Comparison of ENCODE assay signal across 9 cellular contexts in the genomic region with DNA sequence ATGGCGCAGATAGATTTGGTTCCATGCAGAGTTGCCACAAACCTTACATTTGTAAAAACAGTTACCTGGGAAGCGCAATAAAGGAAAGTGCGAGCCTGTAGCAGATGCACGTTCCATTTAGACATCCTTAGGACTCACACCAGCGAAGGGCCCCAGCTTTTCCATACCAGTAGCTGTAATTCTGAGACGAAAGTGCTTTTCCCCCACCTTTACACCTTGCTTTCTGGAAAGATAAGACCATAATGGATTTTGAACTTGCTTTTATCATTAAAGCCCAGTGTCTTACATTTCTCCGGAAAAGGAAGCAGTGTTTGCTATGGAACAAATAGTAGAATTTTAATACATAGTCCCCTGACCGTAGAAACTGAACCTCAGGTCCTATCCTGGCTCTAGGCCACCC. TPM values are rescaled to one million over a fixed set of nuclear protein-coding genes. Genes with fewer than 3 reads are reported as not detected.
A peak's percentile ranks its signal among the peaks of the same experiment; 100 is the strongest.
DNase-seq lines count a peak whose midpoint lies in the region; ATAC-seq and TF ChIP-seq lines count a peak whose summit lies in the region.
"Had no signal": no experiment of that assay in that cellular context is flagged by ENCODE, and none has a peak within 500 bp of the region (broad histone marks: within the 10 kb centered on the region; RNA-seq: fewer than 3 reads in every experiment).

No MANE protein-coding gene starts in this region.

- H3K9ac ChIP-seq in skeletal muscle satellite cell (ENCODE audit: low read depth, low read length), result peak overlapping the region; percentile 81

- peaks cover 3% of the 10 kb centered on the region; the same call in 1 of the 2 replicates for H3K36me3 ChIP-seq in RWPE2 (ENCODE audit: low read depth)
- H3K36me3 ChIP-seq in hepatocyte (replicated peaks; ENCODE audit: insufficient read depth, low read depth), result no peaks in the 10 kb centered on the region
- H3K36me3 ChIP-seq in skeletal muscle satellite cell (ENCODE audit: insufficient read depth, low read length), result no peaks in the 10 kb centered on the region

- H3K9me2 ChIP-seq in hepatocyte (replicated peaks; ENCODE audit: insufficient read depth), result no peaks in the 10 kb centered on the region

- H3K27ac ChIP-seq in RWPE2 (ENCODE audit: poor library complexity, severe bottlenecking), result no peak overlapping the region
- H3K27ac ChIP-seq in hepatocyte, result no peak overlapping the region
- no peak overlapping the region for H3K27ac ChIP-seq in caudate nucleus (ENCODE audit: low read depth, low read length)

- H3K79me2 ChIP-seq in hepatocyte, result peaks cover 22% of the 10 kb centered on the region

- no peak for TF ChIP-seq CTCF in RWPE2 (IDR thresholded peaks at IDR 0.05; ENCODE audit: poor library complexity, severe bottlenecking)
- TF ChIP-seq CTCF in hepatocyte (IDR thresholded peaks at IDR 0.05; ENCODE audit: poor library complexity), result no peak

- no peak for DNase-seq in RWPE2 (ENCODE audit: low spot score)
- no peak for DNase-seq in hepatocyte (ENCODE audit: low spot score)
- no peak for DNase-seq in inferior parietal cortex (ENCODE audit: extremely low spot score)
- DNase-seq in MV-4-11 (lab: John Stamatoyannopoulos, UW), result no peak
- DNase-seq in caudate nucleus (lab: John Stamatoyannopoulos, UW), result no peak
- no peak for DNase-seq in NCI-H2227 treated with DMSO at 0.1 percent for 48 hours (lab: John Stamatoyannopoulos, UW)
- DNase-seq: GDM1 had no signal

- H2AFZ ChIP-seq in hepatocyte, result peak overlapping the region; percentile 55

- WGBS in hepatocyte (ENCODE audit: low lambda C conversion rate, missing lambda C conversion rate), result 63% methylated on average over 8 of the region's 8 CpGs

- ATAC-seq in GM19438 (IDR thresholded peaks at IDR 0.05; ENCODE audit: low read depth, unreplicated experiment) (peak; percentile 6), RWPE2 (ENCODE audit: low read depth) (no peak)

- H3K4me2 ChIP-seq in hepatocyte, result peak overlapping the region; percentile 77
- H3K4me2 ChIP-seq in skeletal muscle satellite cell (ENCODE audit: low read length), result peak overlapping the region; percentile 82

- H3K9me3 ChIP-seq in RWPE2 (ENCODE audit: severe bottlenecking), result no peaks in the 10 kb centered on the region
- H3K9me3 ChIP-seq in hepatocyte (ENCODE audit: low read depth), result no peaks in the 10 kb centered on the region
- H3K9me3 ChIP-seq in skeletal muscle satellite cell (replicated peaks; ENCODE audit: low read length), result no peaks in the 10 kb centered on the region

- H3K4me1 ChIP-seq in RWPE2 (ENCODE audit: insufficient read depth, poor library complexity, severe bottlenecking) (peaks cover 11% of the 10 kb centered on the region), hepatocyte (ENCODE audit: insufficient read depth) (no peaks in the 10 kb centered on the region), skeletal muscle satellite cell (ENCODE audit: control insufficient read depth, insufficient read depth, low read length) (peaks cover 13% of the 10 kb centered on the region)

- no peaks in the 10 kb centered on the region for H4K20me1 ChIP-seq in hepatocyte (ENCODE audit: insufficient read depth, poor library complexity, severe bottlenecking)

- H3K4me3 ChIP-seq in RWPE2 (ENCODE audit: severe bottlenecking) (peak overlapping the region; percentile 60), hepatocyte (peak overlapping the region; percentile 8), skeletal muscle satellite cell (ENCODE audit: low read length) (peak overlapping the region; percentile 91)

- H3K27me3 ChIP-seq in RWPE2 (ENCODE audit: insufficient read depth, poor library complexity, severe bottlenecking) (no peaks in the 10 kb centered on the region), hepatocyte (no peaks in the 10 kb centered on the region), skeletal muscle satellite cell (ENCODE audit: control insufficient read depth, insufficient read depth, low read length) (no peaks in the 10 kb centered on the region)

RNA-seq across cellular contexts. Expression of gene CCDC77, which starts 0.6 kb away (rescaled TPM):
- 5.5 and 15.2 TPM in 2 replicates for total RNA-seq in hepatocyte
- polyA plus RNA-seq in hepatocyte, result 5.3 and 11.2 TPM in 2 replicates
- total RNA-seq in skeletal muscle satellite cell (2012; rRNA removed), result 9.1 and 9.8 TPM in 2 replicates

RNA-seq across cellular contexts. Expression of gene KDM5A, which starts 11.7 kb away (rescaled TPM):
- 43.6 and 54.7 TPM in 2 replicates for total RNA-seq in hepatocyte
- polyA plus RNA-seq in hepatocyte, result 30.8 and 48.2 TPM in 2 replicates
- total RNA-seq in skeletal muscle satellite cell (2012; rRNA removed), result 24.5 and 31.9 TPM in 2 replicates

RNA-seq across cellular contexts. Expression of gene B4GALNT3, which starts 58.9 kb away (rescaled TPM):
- total RNA-seq in hepatocyte, result 10.6 and 13.9 TPM in 2 replicates
- 3.7 and 4.4 TPM in 2 replicates for polyA plus RNA-seq in hepatocyte
- 0.22 and 0.76 TPM in 2 replicates for total RNA-seq in skeletal muscle satellite cell (2012; rRNA removed)

Comparison
In these comparisons a context has a peak if more than half of its experiments do, and no peak if none do; other contexts are left out.
1. H3K4me3 ChIP-seq: peak in every context shown above with its lines; median percentile 91 in skeletal muscle satellite cell; 60 in RWPE2; 8 in hepatocyte.